Comparison of ENCODE assay signal across 8 cellular contexts in the genomic region with DNA sequence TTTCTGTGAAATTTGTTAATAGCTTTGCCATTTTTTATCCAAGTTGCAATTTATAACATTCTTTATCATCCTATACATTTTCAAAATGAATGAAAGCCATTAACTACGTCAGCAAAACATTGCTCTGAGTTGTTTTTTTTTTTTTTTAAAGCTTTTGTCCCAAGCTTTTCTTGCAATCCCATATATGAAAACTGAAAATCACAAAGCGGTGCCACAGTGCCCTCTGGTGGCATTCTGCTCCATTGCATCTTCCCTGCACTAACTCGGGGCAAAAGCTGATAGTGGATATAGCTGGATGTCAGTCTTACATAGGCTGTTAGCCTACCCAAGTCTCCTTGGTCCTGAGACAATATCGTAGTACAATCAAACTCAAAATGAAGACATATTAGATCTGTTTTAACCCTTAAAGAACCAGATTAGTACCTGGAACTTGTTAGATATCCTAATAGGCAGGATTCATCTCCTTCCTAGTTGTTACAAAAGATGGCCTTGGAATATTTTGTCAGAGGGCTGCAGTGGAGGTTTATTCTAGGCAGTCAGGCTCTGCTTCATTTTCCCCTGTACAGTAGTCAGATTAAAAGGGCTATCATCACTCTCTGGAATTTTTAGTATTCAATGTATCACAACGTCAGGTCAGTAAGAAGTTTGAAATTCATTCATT.
DNase-seq lines count a peak whose midpoint lies in the region; ATAC-seq lines count a peak whose summit lies in the region.

No MANE protein-coding gene starts in this region.

- no peaks in the 10 kb centered on the region for H3K9me3 Mint-ChIP-seq in activated naive CD8-positive, alpha-beta T cell treated with anti-CD3 and anti-CD28 coated beads for 36 hours

- ATAC-seq in GM21723 (IDR thresholded peaks at IDR 0.05; ENCODE audit: unreplicated experiment) (peak; percentile 85), left cardiac atrium (peak in 1 of 2 donors; percentile 49)

- H3K4me1 Mint-ChIP-seq in activated naive CD8-positive, alpha-beta T cell treated with anti-CD3 and anti-CD28 coated beads for 36 hours: no peaks in the 10 kb centered on the region

- no peak overlapping the region for H3K4me3 Mint-ChIP-seq in activated naive CD8-positive, alpha-beta T cell treated with anti-CD3 and anti-CD28 coated beads for 36 hours

- intact Hi-C loops in left cardiac atrium (cut with DNase I): loop anchor here in 1 of 2 donors (10.0 kb wide), 1 partner anchor 338 kb away; no protein-coding TSS in a partner anchor

- H3K36me3 Mint-ChIP-seq in activated naive CD8-positive, alpha-beta T cell treated with anti-CD3 and anti-CD28 coated beads for 36 hours: no peaks in the 10 kb centered on the region

- H3K27me3 Mint-ChIP-seq in activated naive CD8-positive, alpha-beta T cell treated with anti-CD3 and anti-CD28 coated beads for 36 hours: peaks cover 4% of the 10 kb centered on the region

- DNase-seq in GM03348 (ENCODE audit: low spot score) (peak; percentile 41), KG1 (lab: John Stamatoyannopoulos, UW) (peak; percentile 47), RPMI8226 (peak; percentile 57), left cardiac atrium (peak; percentile 33), putamen (ENCODE audit: low spot score) (peak; percentile 61), NCI-H187 treated with DMSO at 0.1 percent for 48 hours (lab: John Stamatoyannopoulos, UW) (no peak)
- DNase-seq in activated naive CD8-positive, alpha-beta T cell treated with anti-CD3 and anti-CD28 coated beads for 36 hours: peak; percentile 16

- no peak overlapping the region for H3K27ac Mint-ChIP-seq in activated naive CD8-positive, alpha-beta T cell treated with anti-CD3 and anti-CD28 coated beads for 36 hours
